In the genomic region with DNA sequence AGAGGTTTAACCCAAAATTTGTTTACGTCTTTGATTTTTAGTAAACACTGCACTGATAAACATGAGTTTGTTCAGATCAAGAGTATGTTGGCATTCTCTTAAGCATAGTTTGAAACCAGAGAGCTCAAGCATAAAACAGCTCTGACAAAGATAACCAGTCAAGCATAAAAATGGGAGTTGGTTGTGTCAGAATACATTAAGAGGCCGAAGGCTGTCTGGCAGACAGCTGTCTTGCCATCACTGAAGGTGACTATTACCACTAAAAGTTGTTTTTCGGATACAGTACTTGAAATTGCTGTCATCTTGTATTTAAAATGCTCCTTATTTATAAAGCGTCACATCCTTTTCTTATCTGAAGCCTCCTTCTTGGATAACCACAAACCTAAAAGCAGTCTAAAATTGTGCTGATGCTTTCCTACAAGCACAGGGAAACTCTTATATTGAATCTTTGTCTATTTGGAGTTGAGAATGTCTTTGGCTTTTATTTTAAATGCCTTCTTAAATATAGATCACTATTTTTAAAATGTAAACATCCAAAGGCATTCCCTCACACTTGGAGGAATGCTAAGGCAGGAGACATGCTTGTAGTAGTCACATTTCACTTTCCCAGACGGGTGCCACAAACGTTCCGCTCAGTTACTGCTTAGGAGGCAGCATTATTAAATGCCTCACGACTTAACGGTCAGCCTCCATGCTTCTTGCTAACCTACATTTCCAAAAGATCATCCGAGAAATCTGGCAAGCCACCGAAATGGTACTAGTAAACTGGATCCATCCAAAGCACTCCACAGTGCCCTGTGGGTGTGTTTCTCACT, we compare ENCODE assay signal across 8 cellular contexts. TPM values are rescaled to one million over a fixed set of nuclear protein-coding genes. Genes with fewer than 3 reads are reported as not detected.
DNase-seq lines count a peak whose midpoint lies in the region; ATAC-seq and TF ChIP-seq lines count a peak whose summit lies in the region.

No MANE protein-coding gene starts in this region.

- H3K36me3 ChIP-seq in iPS DF 6.9 (ENCODE audit: control insufficient read depth, insufficient read depth, low read length): no peaks in the 10 kb centered on the region
- H3K36me3 ChIP-seq in smooth muscle cell (ENCODE audit: low read depth): no peaks in the 10 kb centered on the region

- H3K9ac ChIP-seq in smooth muscle cell (ENCODE audit: low read depth): peak overlapping the region; percentile 5

- H3K9me3 ChIP-seq in T-helper 17 cell (ENCODE audit: control insufficient read depth, low read length, poor library complexity, severe bottlenecking): no peaks in the 10 kb centered on the region
- no peaks in the 10 kb centered on the region for H3K9me3 ChIP-seq in iPS DF 6.9 (ENCODE audit: control insufficient read depth, insufficient read depth, low read length)
- no peaks in the 10 kb centered on the region for H3K9me3 ChIP-seq in smooth muscle cell (replicated peaks; ENCODE audit: low read depth)

- no peaks in the 10 kb centered on the region for H3K36me3 Mint-ChIP-seq in activated CD8-positive, alpha-beta T cell treated with anti-CD3 and anti-CD28 coated beads, Interleukin-2, amount 10 ng/mL, durations not matched to agents 7 days and 5 days (ENCODE audit: low read depth)
- H3K36me3 Mint-ChIP-seq in activated CD8-positive, alpha-beta T cell treated with anti-CD3 and anti-CD28 coated beads for 36 hours (ENCODE audit: low read depth): no peaks in the 10 kb centered on the region
- no peaks in the 10 kb centered on the region for H3K36me3 Mint-ChIP-seq in T-helper 17 cell (ENCODE audit: low read depth)

- H3K4me1 ChIP-seq in iPS DF 6.9 (ENCODE audit: control insufficient read depth, insufficient read depth, low read length): no peaks in the 10 kb centered on the region
- H3K4me1 ChIP-seq in smooth muscle cell (ENCODE audit: low read depth): peaks cover 20% of the 10 kb centered on the region

- H3K27ac Mint-ChIP-seq in activated CD8-positive, alpha-beta T cell treated with anti-CD3 and anti-CD28 coated beads, Interleukin-2, amount 10 ng/mL, durations not matched to agents 7 days and 5 days: no peak overlapping the region
- H3K27ac Mint-ChIP-seq in activated CD8-positive, alpha-beta T cell treated with anti-CD3 and anti-CD28 coated beads for 36 hours: no peak overlapping the region
- H3K27ac Mint-ChIP-seq in T-helper 17 cell: no peak overlapping the region

- H2AFZ ChIP-seq in smooth muscle cell (ENCODE audit: low read depth): peak overlapping the region; percentile 73

- H3K4me3 Mint-ChIP-seq in activated CD8-positive, alpha-beta T cell treated with anti-CD3 and anti-CD28 coated beads, Interleukin-2, amount 10 ng/mL, durations not matched to agents 7 days and 5 days: peak overlapping the region; percentile 5
- H3K4me3 Mint-ChIP-seq in activated CD8-positive, alpha-beta T cell treated with anti-CD3 and anti-CD28 coated beads for 36 hours: no peak overlapping the region
- H3K4me3 Mint-ChIP-seq in T-helper 17 cell: peak overlapping the region; percentile 58

- intact Hi-C loops in activated CD8-positive, alpha-beta T cell treated with anti-CD3 and anti-CD28 coated beads for 36 hours (cut with micrococcal nuclease): no loop called here

- peaks cover 12% of the 10 kb centered on the region for H3F3A ChIP-seq in smooth muscle cell (ENCODE audit: low read depth)

- H3K27me3 Mint-ChIP-seq in activated CD8-positive, alpha-beta T cell treated with anti-CD3 and anti-CD28 coated beads, Interleukin-2, amount 10 ng/mL, durations not matched to agents 7 days and 5 days (ENCODE audit: low read depth): peaks cover 72% of the 10 kb centered on the region
- H3K27me3 Mint-ChIP-seq in activated CD8-positive, alpha-beta T cell treated with anti-CD3 and anti-CD28 coated beads for 36 hours: peaks cover 55% of the 10 kb centered on the region
- peaks cover 73% of the 10 kb centered on the region for H3K27me3 Mint-ChIP-seq in T-helper 17 cell

- H3K4me1 Mint-ChIP-seq in activated CD8-positive, alpha-beta T cell treated with anti-CD3 and anti-CD28 coated beads, Interleukin-2, amount 10 ng/mL, durations not matched to agents 7 days and 5 days (ENCODE audit: low read depth): peaks cover 8% of the 10 kb centered on the region
- H3K4me1 Mint-ChIP-seq in activated CD8-positive, alpha-beta T cell treated with anti-CD3 and anti-CD28 coated beads for 36 hours (ENCODE audit: low read depth): peaks cover 5% of the 10 kb centered on the region
- H3K4me1 Mint-ChIP-seq in T-helper 17 cell: peaks cover 8% of the 10 kb centered on the region

- no CpG with 5 or more reads among the region's 11 CpGs for WGBS in iPS DF 6.9 (ENCODE audit: insufficient coverage, insufficient read length)
- 7% methylated on average over 11 of the region's 11 CpGs for WGBS in smooth muscle cell (ENCODE audit: low lambda C conversion rate)

- CTCF ChIA-PET in activated CD8-positive, alpha-beta T cell treated with anti-CD3 and anti-CD28 coated beads, Interleukin-2, amount 10 ng/mL, durations not matched to agents 7 days and 5 days (lab: Charles Lee): no interaction called here
- CTCF ChIA-PET in activated CD8-positive, alpha-beta T cell treated with anti-CD3 and anti-CD28 coated beads for 36 hours (lab: Charles Lee): no interaction called here

- ATAC-seq in activated CD8-positive, alpha-beta T cell treated with anti-CD3 and anti-CD28 coated beads, Interleukin-2, amount 10 ng/mL, durations not matched to agents 7 days and 5 days: no peak
- ATAC-seq in activated CD8-positive, alpha-beta T cell treated with anti-CD3 and anti-CD28 coated beads for 36 hours: no peak
- no peak for ATAC-seq in T-helper 17 cell
- no peak for ATAC-seq in GM21423 (IDR thresholded peaks at IDR 0.05; ENCODE audit: unreplicated experiment)
- no peak for ATAC-seq in omental fat pad (ENCODE audit: low FRiP score)
- ATAC-seq in GM18909 (IDR thresholded peaks at IDR 0.05; ENCODE audit: poor library complexity, unreplicated experiment): no peak

- POLR2A ChIA-PET in activated CD8-positive, alpha-beta T cell treated with anti-CD3 and anti-CD28 coated beads, Interleukin-2, amount 10 ng/mL, durations not matched to agents 7 days and 5 days (lab: Charles Lee): no interaction called here
- POLR2A ChIA-PET in activated CD8-positive, alpha-beta T cell treated with anti-CD3 and anti-CD28 coated beads for 36 hours (lab: Charles Lee): no interaction called here

- no peak for TF ChIP-seq CTCF in activated CD8-positive, alpha-beta T cell treated with anti-CD3 and anti-CD28 coated beads for 36 hours (IDR thresholded peaks at IDR 0.05)
- no peak for TF ChIP-seq CTCF in smooth muscle cell (IDR thresholded peaks at IDR 0.05; ENCODE audit: borderline replicate concordance, insufficient read depth, poor library complexity, severe bottlenecking)
- no peak for TF ChIP-seq CTCF in omental fat pad (IDR thresholded peaks at IDR 0.05)

- H3K9me3 Mint-ChIP-seq in activated CD8-positive, alpha-beta T cell treated with anti-CD3 and anti-CD28 coated beads, Interleukin-2, amount 10 ng/mL, durations not matched to agents 7 days and 5 days (ENCODE audit: insufficient read depth): no peaks in the 10 kb centered on the region
- no peaks in the 10 kb centered on the region for H3K9me3 Mint-ChIP-seq in activated CD8-positive, alpha-beta T cell treated with anti-CD3 and anti-CD28 coated beads for 36 hours

- DNase-seq in activated CD8-positive, alpha-beta T cell treated with anti-CD3 and anti-CD28 coated beads, Interleukin-2, amount 10 ng/mL, durations not matched to agents 7 days and 5 days: no peak
- no peak for DNase-seq in activated CD8-positive, alpha-beta T cell treated with anti-CD3 and anti-CD28 coated beads for 36 hours
- DNase-seq in T-helper 17 cell (no peak), iPS DF 6.9 (ENCODE audit: low read depth, low spot score) (no peak), smooth muscle cell (lab: John Stamatoyannopoulos, UW; ENCODE audit: unreplicated experiment) (no peak), omental fat pad (ENCODE audit: low spot score) (no peak)

- peaks cover 41% of the 10 kb centered on the region for H3K79me2 ChIP-seq in smooth muscle cell (ENCODE audit: low read depth)

- H3K4me2 ChIP-seq in smooth muscle cell: peak overlapping the region; percentile 83

- peaks cover 2% of the 10 kb centered on the region; the same call in 1 of the 2 replicates for H3K27me3 ChIP-seq in iPS DF 6.9 (ENCODE audit: control insufficient read depth, insufficient read depth, low read length)
- no peaks in the 10 kb centered on the region for H3K27me3 ChIP-seq in smooth muscle cell (ENCODE audit: low read depth)

- H3K4me3 ChIP-seq in iPS DF 6.9 (ENCODE audit: low read length): peak overlapping the region; percentile 81; the same call in 1 of the 2 replicates
- peak overlapping the region; percentile 51 for H3K4me3 ChIP-seq in smooth muscle cell

- H3K27ac ChIP-seq in iPS DF 6.9 (ENCODE audit: low read length) (no peak overlapping the region), smooth muscle cell (ENCODE audit: low read depth) (peak overlapping the region; percentile 35)

- H4K20me1 ChIP-seq in smooth muscle cell (ENCODE audit: low read depth): no peaks in the 10 kb centered on the region

RNA-seq across cellular contexts. Expression of gene SMAD9, which starts 1.6 kb away (rescaled TPM):
- total RNA-seq in activated CD8-positive, alpha-beta T cell treated with anti-CD3 and anti-CD28 coated beads, Interleukin-2, amount 10 ng/mL, durations not matched to agents 7 days and 5 days: not detected
- under 1 TPM; 0.11 TPM for total RNA-seq in activated CD8-positive, alpha-beta T cell treated with anti-CD3 and anti-CD28 coated beads for 36 hours
- total RNA-seq in T-helper 17 cell (not detected), smooth muscle cell (7.1 and 11.5 TPM in 2 replicates), omental fat pad (10 to 100 TPM in 1 of 4 donors, 1 to 10 TPM in 3; 5.9 to 22.9 (median 8.2) TPM)
- polyA plus RNA-seq in smooth muscle cell: 6.6 and 7.1 TPM in 2 replicates
